ENCODE assay signal across 1 cellular context in the genomic region with DNA sequence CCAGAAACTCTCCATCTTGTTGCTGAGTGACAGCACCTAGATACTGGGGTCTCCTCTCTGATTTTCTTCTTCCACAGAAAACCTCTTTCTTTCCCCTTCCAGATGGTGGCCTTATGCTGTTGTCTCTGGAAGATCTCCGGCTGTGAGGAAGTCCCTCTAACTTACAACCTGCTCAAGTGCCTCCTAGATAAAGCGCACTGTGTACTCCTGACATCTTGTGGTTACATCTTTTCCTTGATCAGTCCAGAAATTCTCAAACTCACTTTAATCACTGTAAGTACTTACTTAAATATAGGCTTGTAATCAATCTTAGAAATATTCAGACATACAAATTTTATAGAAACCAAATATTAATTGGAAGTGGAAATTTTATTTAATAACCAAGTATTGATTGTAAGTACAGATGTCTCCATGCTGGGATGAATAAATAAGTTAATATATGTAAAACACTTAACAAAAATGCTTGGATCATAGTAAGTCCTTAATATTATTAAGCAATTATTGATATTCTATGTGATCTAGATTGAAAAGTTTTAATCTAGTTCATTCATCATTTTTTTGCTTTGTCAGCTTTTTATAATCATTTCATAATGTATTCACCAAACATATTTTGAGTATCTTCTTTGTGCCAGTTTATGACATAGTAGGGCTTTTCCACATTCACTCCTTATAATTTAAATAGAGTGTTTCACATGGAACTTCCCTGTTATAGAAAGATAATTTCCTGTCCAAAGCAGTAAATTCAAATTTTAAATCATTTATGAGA.
TF ChIP-seq lines count a peak whose summit lies in the region.

No MANE protein-coding gene starts in this region.

TF ChIP-seq in GM12891, 5 proteins besides CTCF, POLR2A, EP300 and RAD21:
- no peak for TF ChIP-seq SPI1 (IDR thresholded peaks at IDR 0.05; ENCODE audit: low read depth, low read length)
- no peak for TF ChIP-seq POU2F2 (IDR thresholded peaks at IDR 0.05; ENCODE audit: low read depth, low read length)
- TF ChIP-seq TAF1 (IDR thresholded peaks at IDR 0.05; ENCODE audit: low read depth, low read length), result no peak
- TF ChIP-seq PAX5 (IDR thresholded peaks at IDR 0.05; ENCODE audit: insufficient read depth, low read length, severe bottlenecking), result no peak
- TF ChIP-seq POLR2AphosphoS5 (IDR thresholded peaks at IDR 0.05; ENCODE audit: low read depth, low read length), result no peak
